In genomic region chr10:117408436-117409384, GRCh38 we compare ENCODE assay signal across 15 cellular contexts.
"Had no signal": no experiment of that assay in that cellular context is flagged by ENCODE, and none has a peak within 500 bp of the region (broad histone marks: within the 10 kb centered on the region; RNA-seq: fewer than 3 reads in every experiment).

No MANE protein-coding gene starts in this region.

- H3K27ac ChIP-seq: left lung, right atrium auricular region, tibial nerve had no signal

- H3K9me3 ChIP-seq: left lung, right atrium auricular region, tibial nerve had no signal

- H3K36me3 ChIP-seq: left lung, right atrium auricular region, tibial nerve had no signal

- H3K4me3 ChIP-seq: left lung, right atrium auricular region, tibial nerve had no signal

- H3K4me1 ChIP-seq: right atrium auricular region, tibial nerve had no signal

- DNase-seq: activated CD4-positive, alpha-beta T cell treated with anti-CD3 and anti-CD28 coated beads, Interleukin-2, amount 10 ng/mL, durations not matched to agents 7 days and 5 days; activated CD8-positive, alpha-beta T cell treated with anti-CD3 and anti-CD28 coated beads, Interleukin-2, amount 10 ng/mL, durations not matched to agents 7 days and 5 days; activated naive CD4-positive, alpha-beta T cell treated with anti-CD3 and anti-CD28 coated beads for 36 hours; activated T-cell treated with anti-CD3 and anti-CD28 coated beads, Interleukin-2, amount 50 U/mL, for 4 hours; caudate nucleus; endodermal cell; left lung; nephron progenitor cell; occipital lobe; stimulated activated naive CD8-positive, alpha-beta T cell treated with anti-CD3 and anti-CD28 coated beads, Interleukin-15, Interleukin-2, amounts not matched to agents 100 U/mL and 50 U/mL, for 24 hours; substantia nigra; T-helper 2 cell had no signal

- H3K27me3 ChIP-seq: right atrium auricular region, tibial nerve had no signal

- ATAC-seq: activated CD4-positive, CD25-positive, alpha-beta regulatory T cell treated with anti-CD3 and anti-CD28 coated beads, Interleukin-2, amount 50 U/mL, for 24 hours; activated CD8-positive, alpha-beta T cell treated with anti-CD3 and anti-CD28 coated beads, Interleukin-2, amount 10 ng/mL, durations not matched to agents 7 days and 5 days; activated T-cell treated with anti-CD3 and anti-CD28 coated beads, Interleukin-2, amount 50 U/mL, for 4 hours; stimulated activated naive CD8-positive, alpha-beta T cell treated with anti-CD3 and anti-CD28 coated beads, Interleukin-15, Interleukin-2, amounts not matched to agents 100 U/mL and 50 U/mL, for 24 hours had no signal
